Comparison of ENCODE assay signal across 16 cellular contexts in the genomic region with DNA sequence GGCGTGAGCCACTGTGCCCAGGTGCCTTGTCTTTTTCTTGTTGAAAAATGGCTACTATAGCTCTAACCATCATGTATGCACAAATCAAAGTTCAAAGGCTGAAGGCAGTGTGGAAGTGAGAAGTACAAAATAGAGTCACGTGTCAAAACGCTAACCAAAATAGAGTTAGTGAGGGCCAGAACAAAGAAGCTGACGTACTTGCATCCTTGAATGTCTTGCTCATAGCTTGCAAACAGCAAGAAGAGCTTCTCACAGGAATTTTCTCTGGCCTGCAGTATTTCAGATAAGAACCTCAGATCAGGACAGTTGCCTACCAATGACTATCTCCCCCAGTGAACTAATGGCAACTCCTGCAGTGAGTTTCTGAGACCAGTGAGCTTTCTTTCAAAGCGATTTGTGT.
"Had no signal": no experiment of that assay in that cellular context is flagged by ENCODE, and none has a peak within 500 bp of the region (broad histone marks: within the 10 kb centered on the region; RNA-seq: fewer than 3 reads in every experiment).

No MANE protein-coding gene starts in this region.

- H3K36me3 ChIP-seq: thoracic aorta, vagina had no signal

- DNase-seq: activated T-cell treated with anti-CD3 and anti-CD28 coated beads, Interleukin-2, amount 50 U/mL, for 24 hours; effector CD4-positive, alpha-beta T cell; erythroblast; foreskin melanocyte; glutamatergic neuron; hippocampal formation; naive thymus-derived CD4-positive, alpha-beta T cell; stimulated activated CD4-positive, alpha-beta T cell treated with anti-CD3 and anti-CD28 coated beads, Interleukin-4, amount 100 ng/mL, for 24 hours; stimulated activated naive CD4-positive, alpha-beta T cell treated with Interleukin-2 at 50 U/mL for 16 hours; T-helper 9 cell had no signal

- H3K9me3 ChIP-seq: thoracic aorta, vagina had no signal

- H3K27ac ChIP-seq: vagina had no signal

- ATAC-seq: activated naive CD4-positive, alpha-beta T cell treated with anti-CD3 and anti-CD28 coated beads, Interleukin-2, amount 50 U/mL, for 72 hours; activated T-helper 17 cell treated with anti-CD3 and anti-CD28 coated beads, Interleukin-2, amount 50 U/mL, for 72 hours; naive thymus-derived CD4-positive, alpha-beta T cell; WTC11 had no signal

- H3K27me3 ChIP-seq: vagina had no signal

- FAIRE-seq: bronchial epithelial cell had no signal

- H3K4me1 ChIP-seq: vagina had no signal

- H3K4me3 ChIP-seq: thoracic aorta, vagina had no signal
